1 cellular context compared by ENCODE assay signal in genomic region chr2:8337321-8337720, GRCh38.
TF ChIP-seq lines count a peak whose summit lies in the region.

No MANE protein-coding gene starts in this region.

TF ChIP-seq in GM23338, 12 proteins besides CTCF, POLR2A, EP300 and RAD21 (continued from another document):
- TF ChIP-seq ZNF462 (CRISPR knock-in tag; IDR thresholded peaks at IDR 0.05) (no peak), EZH2phosphoT487 (IDR thresholded peaks at IDR 0.05; ENCODE audit: unreplicated experiment) (no peak), STAT1 (IDR thresholded peaks at IDR 0.05; ENCODE audit: unreplicated experiment) (no peak)
